ENCODE assay signal across 19 cellular contexts in the genomic region with DNA sequence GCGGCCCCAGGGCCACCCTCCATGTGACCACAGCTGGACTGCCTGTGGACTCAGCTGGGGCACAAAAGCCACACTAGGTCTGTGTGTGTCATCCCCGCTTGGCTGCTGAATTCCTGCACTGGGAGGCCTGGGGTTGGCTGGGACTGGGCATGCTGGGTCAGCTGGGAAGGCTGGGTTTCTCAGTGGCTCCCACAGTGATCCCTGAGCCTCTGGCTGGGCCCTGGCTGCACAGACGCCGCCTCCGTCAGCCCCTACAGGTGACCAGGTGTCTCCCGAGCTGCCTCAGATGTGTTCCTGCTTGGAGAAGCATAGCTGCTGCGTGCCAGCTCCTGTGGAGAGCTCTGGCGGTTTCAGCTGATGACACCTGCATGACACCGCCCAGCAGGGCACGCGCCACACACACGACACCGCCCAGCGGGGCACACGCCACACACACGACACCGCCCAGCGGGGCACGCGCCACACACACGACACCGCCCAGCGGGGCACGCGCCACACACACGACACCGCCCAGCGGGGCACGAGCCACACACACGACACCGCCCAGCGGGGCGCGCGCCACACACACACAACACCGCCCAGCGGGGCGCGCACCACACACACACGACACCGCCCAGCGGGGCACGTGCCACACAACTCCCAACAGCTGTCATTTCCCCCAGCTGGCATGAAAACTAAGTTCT.
DNase-seq lines count a peak whose midpoint lies in the region; ATAC-seq lines count a peak whose summit lies in the region.
"Had no signal": no experiment of that assay in that cellular context is flagged by ENCODE, and none has a peak within 500 bp of the region (broad histone marks: within the 10 kb centered on the region; RNA-seq: fewer than 3 reads in every experiment).

No MANE protein-coding gene starts in this region.

- peak; percentile 18 for ATAC-seq in esophagus mucosa
- ATAC-seq: activated CD4-positive, alpha-beta T cell treated with anti-CD3 and anti-CD28 coated beads for 36 hours had no signal

- H3K27ac ChIP-seq in substantia nigra (ENCODE audit: low read depth, low read length, poor library complexity, severe bottlenecking), result peak overlapping the region; percentile 38
- H3K27ac ChIP-seq: 22Rv1, cardiac muscle cell, Peyer's patch had no signal

- DNase-seq in activated effector memory CD4-positive, alpha-beta T cell treated with anti-CD3 and anti-CD28 coated beads, Interleukin-2, amount 50 U/mL, for 16 hours, result peak; percentile 43
- no peak for DNase-seq in activated effector memory CD4-positive, alpha-beta T cell treated with Interleukin-2 at 50 U/mL for 16 hours
- DNase-seq in NCI-H345 (lab: John Stamatoyannopoulos, UW) (peak; percentile 97), substantia nigra (lab: John Stamatoyannopoulos, UW) (peak in 13 of 49 donors; percentile 11 to 85 (median 38)), NCI-H1105 treated with DMSO at 0.1 percent for 48 hours (lab: John Stamatoyannopoulos, UW) (no peak), A172 (ENCODE audit: low spot score) (no peak)
- DNase-seq in activated naive CD4-positive, alpha-beta T cell (lab: John Stamatoyannopoulos, UW), result no peak
- DNase-seq: activated CD4-positive, alpha-beta T cell treated with anti-CD3 and anti-CD28 coated beads for 36 hours; activated naive CD4-positive, alpha-beta T cell treated with anti-CD3 and anti-CD28 coated beads, Interleukin-2, amount 10 ng/mL, durations not matched to agents 7 days and 5 days; activated T-cell treated with anti-CD3 and anti-CD28 coated beads, Interleukin-2, amount 50 U/mL, for 24 hours; CD4-positive, alpha-beta memory T cell; Karpas-422; MV-4-11; NCI-H2081; NCI-H524; Peyer's patch had no signal

Comparison
In these comparisons a context has a peak if more than half of its experiments do, and no peak if none do; other contexts are left out.
1. DNase-seq: peak in activated effector memory CD4-positive, alpha-beta T cell treated with anti-CD3 and anti-CD28 coated beads, Interleukin-2, amount 50 U/mL, for 16 hours (single experiment) and NCI-H345 (single experiment); none in activated effector memory CD4-positive, alpha-beta T cell treated with Interleukin-2 at 50 U/mL for 16 hours (single experiment), activated naive CD4-positive, alpha-beta T cell (0 of 4), NCI-H1105 treated with DMSO at 0.1 percent for 48 hours (single experiment) and A172 (single experiment).